8 cellular contexts compared by ENCODE assay signal in the genomic region with DNA sequence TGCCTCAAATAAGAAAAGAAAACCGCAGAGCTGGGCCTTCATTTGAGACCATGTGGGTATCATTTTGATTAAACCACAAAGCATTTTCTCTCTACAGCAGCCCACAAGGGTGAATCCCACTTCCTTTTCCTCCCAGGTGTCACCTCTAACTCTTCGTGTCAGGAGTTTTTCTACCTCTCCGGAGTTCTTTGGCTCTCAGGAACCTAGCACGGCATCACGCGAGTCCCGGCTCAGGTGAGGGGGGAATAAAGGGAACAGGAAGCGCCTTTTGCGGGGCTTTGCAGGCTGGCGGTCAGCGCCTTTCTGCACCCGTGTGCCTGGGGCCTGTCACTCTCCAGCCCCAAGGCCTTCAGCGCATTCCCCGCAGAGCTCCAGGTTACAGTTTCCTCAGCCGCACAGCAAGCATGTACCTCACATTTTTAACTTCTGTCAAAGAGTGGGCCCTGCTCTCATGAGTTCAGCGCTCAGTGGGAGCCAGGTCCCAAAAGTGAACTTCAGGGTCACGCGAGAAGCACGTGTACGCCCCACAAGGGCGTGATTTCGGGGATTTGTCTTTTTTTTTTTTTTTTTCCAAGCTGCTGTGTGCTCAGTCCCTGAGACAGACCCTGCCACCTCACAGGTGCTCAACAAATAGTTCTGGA. TPM values are rescaled to one million over a fixed set of nuclear protein-coding genes. Genes with fewer than 3 reads are reported as not detected.
DNase-seq lines count a peak whose midpoint lies in the region; ATAC-seq and TF ChIP-seq lines count a peak whose summit lies in the region.

No MANE protein-coding gene starts in this region.

- no peak for TF ChIP-seq CTCF in activated B cell treated with CpG ODN at 0.5 μM for 24 hours (IDR thresholded peaks at IDR 0.05)

- H3K4me1 Mint-ChIP-seq in activated B cell treated with CpG ODN at 0.5 μM for 24 hours, result peaks cover 25% of the 10 kb centered on the region

- DNase-seq in Daoy (ENCODE audit: low read depth) (peak; percentile 25), KBM-7 (peak; percentile 90), activated B cell treated with CpG ODN at 0.5 μM for 24 hours (peak; percentile 42), ecto neural progenitor cell (ENCODE audit: low spot score) (peak; percentile 68), medulla oblongata (ENCODE audit: extremely low spot score) (peak; percentile 33), NCI-H2029 treated with DMSO at 0.1 percent for 48 hours (lab: John Stamatoyannopoulos, UW) (no peak)
- DNase-seq in stimulated activated CD8-positive, alpha-beta memory T cell treated with anti-CD3 and anti-CD28 coated beads, Interleukin-7, amount 100 ng/mL, for 24 hours (ENCODE audit: low read depth), result peak; percentile 10

- H3K36me3 Mint-ChIP-seq in activated B cell treated with CpG ODN at 0.5 μM for 24 hours (ENCODE audit: low read depth), result no peaks in the 10 kb centered on the region

- H3K4me3 Mint-ChIP-seq in activated B cell treated with CpG ODN at 0.5 μM for 24 hours, result peak overlapping the region; percentile 88

- in situ Hi-C loops in KBM-7 (cut with MboI; ENCODE audit: low pct_unique_long_range_greater_than_20kb, low sequenced_read_pairs), result no loop called here

- H3K27ac Mint-ChIP-seq in activated B cell treated with CpG ODN at 0.5 μM for 24 hours, result peak overlapping the region; percentile 86

- no peaks in the 10 kb centered on the region for H3K9me3 Mint-ChIP-seq in activated B cell treated with CpG ODN at 0.5 μM for 24 hours

- CTCF ChIA-PET in activated B cell treated with CpG ODN at 0.5 μM for 24 hours (lab: Charles Lee), result interaction anchor here (1.0 to 1.6 kb wide), 6 partner anchors 9 to 291 kb away, joined by 3 to 6 read pairs (median 4); no protein-coding TSS in a partner anchor

- intact Hi-C loops in activated B cell treated with CpG ODN at 0.5 μM for 24 hours (cut with micrococcal nuclease), result loop anchor here (1.0 to 5.0 kb wide), 10 partner anchors 40 to 488 kb away; a partner anchor contains a TSS

- POLR2A ChIA-PET in activated B cell treated with CpG ODN at 0.5 μM for 24 hours (lab: Charles Lee), result interaction anchor here (0.6 to 2.5 kb wide), 29 partner anchors 10 to 769 kb away, joined by 3 to 23 read pairs (median 4); a partner anchor contains a TSS

- ATAC-seq in GM21576 (IDR thresholded peaks at IDR 0.05; ENCODE audit: unreplicated experiment) (peak; percentile 12), activated B cell treated with CpG ODN at 0.5 μM for 24 hours (ENCODE audit: low read depth) (peak; percentile 29)

- no peaks in the 10 kb centered on the region for H3K27me3 Mint-ChIP-seq in activated B cell treated with CpG ODN at 0.5 μM for 24 hours

RNA-seq across cellular contexts. Expression of a gene that starts 0.7 kb away (rescaled TPM):
- total RNA-seq in Daoy (2014; rRNA removed; shearing (Covaris generic)), result 5.3 and 5.9 TPM in 2 replicates
- total RNA-seq in activated B cell treated with CpG ODN at 0.5 μM for 24 hours, result 16.4 and 23.4 TPM in 2 replicates

RNA-seq across cellular contexts. Expression of a gene that starts 17.2 kb away (rescaled TPM):
- 0.17 and 0.30 TPM in 2 replicates for total RNA-seq in Daoy (2014; rRNA removed; shearing (Covaris generic))
- 0.93 and 1.5 TPM in 2 replicates for total RNA-seq in activated B cell treated with CpG ODN at 0.5 μM for 24 hours

RNA-seq across cellular contexts. Expression of a gene that starts 54.7 kb away (rescaled TPM):
- 92.9 and 102 TPM in 2 replicates for total RNA-seq in Daoy (2014; rRNA removed; shearing (Covaris generic))
- 82.2 and 84.2 TPM in 2 replicates for total RNA-seq in activated B cell treated with CpG ODN at 0.5 μM for 24 hours
